In genomic region chr3:170765419-170766078, GRCh38 we compare ENCODE assay signal across 1 cellular context.
TF ChIP-seq lines count a peak whose summit lies in the region.

No MANE protein-coding gene starts in this region.

TF ChIP-seq in IMR-90, 13 proteins besides CTCF, POLR2A, EP300 and RAD21 (continued from another document):
- TF ChIP-seq SMC3 (IDR thresholded peaks at IDR 0.05; ENCODE audit: low read depth, low read length), result no peak
- no peak for TF ChIP-seq BHLHE40 (IDR thresholded peaks at IDR 0.05; ENCODE audit: low read depth, low read length)
TF ChIP-seq in IMR-90: peak in this region for 0.
